Comparison of ENCODE assay signal across 8 cellular contexts in the genomic region with DNA sequence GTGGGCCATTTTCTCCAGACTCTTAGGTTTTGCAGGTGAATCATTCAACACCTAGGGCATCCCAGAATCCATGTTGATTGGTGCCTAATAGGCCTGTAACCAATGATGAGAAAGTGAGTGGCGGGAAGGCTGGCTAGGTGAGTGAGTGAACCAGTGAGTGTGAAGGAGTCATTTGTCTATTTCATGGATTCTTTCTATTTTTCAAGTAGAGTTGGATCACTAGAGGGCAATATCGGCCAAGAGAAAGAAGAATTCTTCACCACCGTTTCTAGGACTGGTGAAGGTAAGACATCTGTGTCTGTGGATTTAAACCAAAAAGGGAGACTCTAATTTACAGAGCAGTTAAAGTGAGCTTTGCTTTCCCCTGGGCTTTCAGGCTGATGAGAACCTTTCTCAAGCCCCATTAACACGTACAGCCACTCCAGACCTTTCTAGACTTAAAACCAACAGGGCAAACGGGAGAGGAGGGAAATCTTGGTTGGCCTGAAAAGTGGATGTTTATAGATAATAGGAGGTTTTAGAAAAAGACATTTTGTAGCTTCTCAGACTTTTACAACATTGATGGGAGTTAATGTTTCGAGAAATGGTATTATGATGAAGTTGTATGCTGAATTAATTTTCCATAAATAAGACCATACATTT.
A peak's percentile ranks its signal among the peaks of the same experiment; 100 is the strongest.
DNase-seq lines count a peak whose midpoint lies in the region; ATAC-seq, FAIRE-seq and TF ChIP-seq lines count a peak whose summit lies in the region.

No MANE protein-coding gene starts in this region.

- no peak for TF ChIP-seq POLR2A in NB4 (IDR thresholded peaks at IDR 0.05; ENCODE audit: extremely low read depth, insufficient read length)
- TF ChIP-seq POLR2A in upper lobe of left lung (IDR thresholded peaks at IDR 0.05), result no peak

- FAIRE-seq in islet of Langerhans (lab: Jason Lieb, UNC), result peak; percentile 99

- intact Hi-C loops in posterior vena cava (cut with DNase I), result loop anchor here (5.0 to 10.0 kb wide), 3 partner anchors 473 to 543 kb away; partner anchors contain the start of gene ADRA1B (in 2 of the 2)

- H3K27me3 Mint-ChIP-seq in activated naive CD8-positive, alpha-beta T cell treated with anti-CD3 and anti-CD28 coated beads, Interleukin-2, amount 50 U/mL, for 24 hours, result peaks cover 6% of the 10 kb centered on the region

- H3K9me3 Mint-ChIP-seq in activated naive CD8-positive, alpha-beta T cell treated with anti-CD3 and anti-CD28 coated beads, Interleukin-2, amount 50 U/mL, for 24 hours, result peaks cover 4% of the 10 kb centered on the region

- no peak overlapping the region for H3K27ac ChIP-seq in upper lobe of left lung

- no peak overlapping the region for H3K27ac Mint-ChIP-seq in activated naive CD8-positive, alpha-beta T cell treated with anti-CD3 and anti-CD28 coated beads, Interleukin-2, amount 50 U/mL, for 24 hours

- 54 to 57% methylated on average over 6 of the region's 6 CpGs for WGBS in upper lobe of left lung, 2 donors

- H3K4me1 ChIP-seq in upper lobe of left lung, result no peaks in the 10 kb centered on the region

- no peaks in the 10 kb centered on the region for H3K27me3 ChIP-seq in upper lobe of left lung

- H3K36me3 ChIP-seq in upper lobe of left lung, result no peaks in the 10 kb centered on the region

- no peak overlapping the region for H3K4me3 Mint-ChIP-seq in activated naive CD8-positive, alpha-beta T cell treated with anti-CD3 and anti-CD28 coated beads, Interleukin-2, amount 50 U/mL, for 24 hours

- H3K4me1 Mint-ChIP-seq in activated naive CD8-positive, alpha-beta T cell treated with anti-CD3 and anti-CD28 coated beads, Interleukin-2, amount 50 U/mL, for 24 hours, result peaks cover 4% of the 10 kb centered on the region

- H3K4me3 ChIP-seq in NB4 (ENCODE audit: low read depth, low read length), result no peak overlapping the region
- no peak overlapping the region for H3K4me3 ChIP-seq in upper lobe of left lung

- no peaks in the 10 kb centered on the region for H3K9me3 ChIP-seq in upper lobe of left lung

- DNase-seq in AML-193 (lab: John Stamatoyannopoulos, UW) (peak; percentile 11 to 15), NB4 (ENCODE audit: low read depth) (peak; percentile 66), upper lobe of left lung (no peak), posterior vena cava (ENCODE audit: low spot score) (no peak)
- DNase-seq in activated naive CD8-positive, alpha-beta T cell treated with anti-CD3 and anti-CD28 coated beads, Interleukin-2, amount 50 U/mL, for 24 hours, result no peak

- no peak for TF ChIP-seq EP300 in upper lobe of left lung (IDR thresholded peaks at IDR 0.05)

- TF ChIP-seq CTCF in GM12872 (IDR thresholded peaks at IDR 0.05; ENCODE audit: insufficient read depth, low read depth, low read length), result peak; percentile 39
- TF ChIP-seq CTCF in NB4 (IDR thresholded peaks at IDR 0.05; ENCODE audit: low read depth, low read length), result no peak
- TF ChIP-seq CTCF in upper lobe of left lung (IDR thresholded peaks at IDR 0.05), result peak in 4 of 6 experiments; percentile 20 to 56 (median 36)

- H3K36me3 Mint-ChIP-seq in activated naive CD8-positive, alpha-beta T cell treated with anti-CD3 and anti-CD28 coated beads, Interleukin-2, amount 50 U/mL, for 24 hours (ENCODE audit: low read depth), result no peaks in the 10 kb centered on the region

- ATAC-seq in activated naive CD8-positive, alpha-beta T cell treated with anti-CD3 and anti-CD28 coated beads, Interleukin-2, amount 50 U/mL, for 24 hours, result peak; percentile 26
- ATAC-seq in upper lobe of left lung (ENCODE audit: low FRiP score in 2 of 2) (peak in 1 of 2 donors; percentile 42), HG02852 (IDR thresholded peaks at IDR 0.05; ENCODE audit: unreplicated experiment) (no peak)

Comparison
In these comparisons a context has a peak if more than half of its experiments do, and no peak if none do; other contexts are left out.
1. DNase-seq: peak in AML-193 (2 of 2) and NB4 (single experiment); none in activated naive CD8-positive, alpha-beta T cell treated with anti-CD3 and anti-CD28 coated beads, Interleukin-2, amount 50 U/mL, for 24 hours (single experiment), upper lobe of left lung (0 of 2) and posterior vena cava (single experiment).